Comparison of ENCODE assay signal across 19 cellular contexts in the genomic region with DNA sequence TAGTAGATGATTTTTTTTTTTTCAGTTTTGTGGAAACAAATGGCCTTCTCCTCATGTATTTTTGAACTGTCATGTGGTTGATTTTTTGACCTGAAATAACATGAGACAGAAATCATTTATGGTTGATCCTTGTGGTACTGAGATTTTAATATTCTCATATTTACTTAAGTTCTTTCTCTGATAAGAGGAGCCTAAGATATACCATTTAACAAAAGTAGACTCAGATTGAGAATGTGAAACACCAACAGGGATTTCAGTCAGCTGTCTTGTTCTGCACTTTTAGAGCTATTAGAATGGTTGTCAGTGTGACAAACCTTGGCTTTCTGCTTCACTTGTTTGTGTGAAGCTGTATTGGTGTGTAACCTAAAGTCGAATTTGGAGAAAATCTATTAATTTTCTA.
DNase-seq lines count a peak whose midpoint lies in the region; ATAC-seq lines count a peak whose summit lies in the region.
"Had no signal": no experiment of that assay in that cellular context is flagged by ENCODE, and none has a peak within 500 bp of the region (broad histone marks: within the 10 kb centered on the region; RNA-seq: fewer than 3 reads in every experiment).

No MANE protein-coding gene starts in this region.

- peak; percentile 18 for ATAC-seq in GM19023 (IDR thresholded peaks at IDR 0.05; ENCODE audit: unreplicated experiment)
- peak; percentile 30 for ATAC-seq in GM21825 (IDR thresholded peaks at IDR 0.05; ENCODE audit: unreplicated experiment)
- ATAC-seq in HG03280 (IDR thresholded peaks at IDR 0.05; ENCODE audit: unreplicated experiment) = peak; percentile 30
- ATAC-seq: effector memory CD8-positive, alpha-beta T cell; HCT116; left lobe of liver; stimulated activated naive CD8-positive, alpha-beta T cell treated with anti-CD3 and anti-CD28 coated beads, Interleukin-15, Interleukin-2, amounts not matched to agents 100 U/mL and 50 U/mL, for 24 hours had no signal

- no peak for DNase-seq in activated CD8-positive, alpha-beta memory T cell treated with anti-CD3 and anti-CD28 coated beads, Interleukin-2, amount 50 U/mL, for 48 hours
- DNase-seq in KG1 (lab: John Stamatoyannopoulos, UW) (no peak), NCI-H226 (no peak)
- DNase-seq in stimulated activated CD4-positive, alpha-beta T cell treated with anti-CD3 and anti-CD28 coated beads, Interleukin-4, amount 100 ng/mL, for 24 hours = no peak
- DNase-seq: activated CD4-positive, alpha-beta memory T cell treated with anti-CD3 and anti-CD28 coated beads, Interleukin-2, amount 10 ng/mL, durations not matched to agents 7 days and 5 days; activated naive CD4-positive, alpha-beta T cell; activated T-cell treated with anti-CD3 and anti-CD28 coated beads, Interleukin-2, amount 50 U/mL, for 1 hour; AML-193; aorta; DMS79; effector memory CD8-positive, alpha-beta T cell; NCI-H1694 treated with DMSO at 0.1 percent for 48 hours; stimulated activated CD4-positive, alpha-beta T cell treated with anti-CD3 and anti-CD28 coated beads, Interleukin-2, amount 100 ng/mL, for 24 hours; stimulated activated naive CD8-positive, alpha-beta T cell treated with anti-CD3 and anti-CD28 coated beads, Interleukin-15, Interleukin-2, amounts not matched to agents 100 U/mL and 50 U/mL, for 24 hours had no signal
